ENCODE assay signal across 18 cellular contexts in the genomic region with DNA sequence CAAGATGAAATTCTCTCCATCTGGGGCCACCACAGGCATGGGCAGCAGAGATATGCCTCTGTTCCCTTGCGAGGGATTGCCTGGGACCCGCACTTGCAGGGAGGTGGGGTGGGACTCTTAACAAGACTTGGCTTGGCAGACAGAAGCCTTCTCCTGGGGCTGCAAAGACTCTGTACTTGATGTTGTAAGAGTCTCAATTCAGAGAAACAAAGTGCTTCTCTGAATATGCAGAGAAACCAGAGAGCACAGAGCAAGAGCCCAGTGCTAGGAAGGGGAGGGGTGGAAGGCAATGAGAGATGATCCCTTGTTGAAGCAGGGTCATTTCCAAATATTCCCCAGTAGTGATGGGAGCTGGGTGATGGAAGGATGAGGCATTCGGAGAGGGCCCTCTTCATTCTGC.
DNase-seq lines count a peak whose midpoint lies in the region; ATAC-seq lines count a peak whose summit lies in the region.
"Had no signal": no experiment of that assay in that cellular context is flagged by ENCODE, and none has a peak within 500 bp of the region (broad histone marks: within the 10 kb centered on the region; RNA-seq: fewer than 3 reads in every experiment).

No MANE protein-coding gene starts in this region.

- H3K4me3 Mint-ChIP-seq in T-helper 1 cell treated with Interleukin-12 subunit alpha and Interleukin-12 subunit beta and Interleukin-4 antibody, amounts not matched to agents 30 μg/mL and 1 μg/mL, for 36 hours = peak overlapping the region; percentile 22
- peak overlapping the region; percentile 54 for H3K4me3 Mint-ChIP-seq in memory B cell
- H3K4me3 Mint-ChIP-seq: activated CD8-positive, alpha-beta T cell treated with anti-CD3 and anti-CD28 coated beads for 36 hours; activated T-helper 1 cell treated with anti-CD3 and anti-CD28 coated beads, Interleukin-12 subunit alpha, Interleukin-12 subunit beta, Interleukin-2, Interleukin-4 antibody, amounts not matched to agents 30 ng/mL and 10 ng/mL and 1 ng/mL, durations not matched to agents 14 hours and 24 hours and 36 hours had no signal

- H3K4me1 ChIP-seq in adipocyte (ENCODE audit: control insufficient read depth, insufficient read depth, low read length) = peaks cover 35% of the 10 kb centered on the region
- peaks cover 11 to 64% (median 48%) of the 10 kb centered on the region in 5 donors for H3K4me1 ChIP-seq in subcutaneous abdominal adipose tissue (ENCODE audit: control insufficient read depth in 5 of 5, insufficient read depth in 5 of 5, low read length in 5 of 5)

- no peak overlapping the region for H3K27ac ChIP-seq in subcutaneous abdominal adipose tissue (ENCODE audit: low read depth, low read length)
- H3K27ac ChIP-seq: 22Rv1, C4-2B, gastrocnemius medialis, thoracic aorta had no signal

- H3K9me3 ChIP-seq in adipocyte (ENCODE audit: control insufficient read depth, low read length) (peaks cover 6% of the 10 kb centered on the region), subcutaneous abdominal adipose tissue (ENCODE audit: control insufficient read depth in 5 of 5, low read length in 5 of 5) (peaks cover 0 to 7% (median 0%) of the 10 kb centered on the region in 5 donors)
- H3K9me3 ChIP-seq: gastrocnemius medialis, thoracic aorta had no signal

- H3K4me3 ChIP-seq in adipocyte (ENCODE audit: low read length) (no peak overlapping the region), subcutaneous abdominal adipose tissue (ENCODE audit: low read depth in 1 of 5, low read length in 5 of 5) (peak overlapping the region in 4 of 5 donors; percentile 0 to 31 (median 16))
- H3K4me3 ChIP-seq: thoracic aorta had no signal

- no peak overlapping the region for H3K9ac ChIP-seq in adipocyte (ENCODE audit: low read length)
- no peak overlapping the region for H3K9ac ChIP-seq in subcutaneous abdominal adipose tissue (ENCODE audit: low read length in 5 of 5)

- H3K27me3 ChIP-seq in adipocyte (replicated peaks; ENCODE audit: control insufficient read depth, insufficient read depth, low read length) (peaks cover 62% of the 10 kb centered on the region), subcutaneous abdominal adipose tissue (ENCODE audit: control insufficient read depth in 5 of 5, insufficient read depth in 4 of 5, low read length in 5 of 5) (peaks cover 0 to 2% (median 0%) of the 10 kb centered on the region in 5 donors)

- peaks cover 9% of the 10 kb centered on the region for H3K4me1 Mint-ChIP-seq in T-helper 1 cell treated with Interleukin-12 subunit alpha and Interleukin-12 subunit beta and Interleukin-4 antibody, amounts not matched to agents 30 μg/mL and 1 μg/mL, for 36 hours (ENCODE audit: low read depth)
- peaks cover 9% of the 10 kb centered on the region for H3K4me1 Mint-ChIP-seq in memory B cell

- DNase-seq in T-helper 1 cell (no peak), adipocyte (ENCODE audit: low read depth) (peak; percentile 47), memory B cell (ENCODE audit: low spot score in 2 of 2) (no peak), posterior cingulate gyrus (no peak), 8988T (no peak)
- no peak for DNase-seq in stimulated activated CD4-positive, alpha-beta T cell treated with anti-CD3 and anti-CD28 coated beads, Interleukin-4, amount 100 ng/mL, for 1 hour
- DNase-seq: activated CD8-positive, alpha-beta T cell treated with anti-CD3 and anti-CD28 coated beads for 36 hours; gastrocnemius medialis; NCI-H2081; NCI-H69; occipital lobe; stimulated activated CD4-positive, alpha-beta T cell treated with anti-CD3 and anti-CD28 coated beads, Interleukin-4, amount 100 ng/mL, for 24 hours had no signal

- H3K27me3 Mint-ChIP-seq in T-helper 1 cell treated with Interleukin-12 subunit alpha and Interleukin-12 subunit beta and Interleukin-4 antibody, amounts not matched to agents 30 μg/mL and 1 μg/mL, for 36 hours (ENCODE audit: low read depth) = peaks cover 72% of the 10 kb centered on the region
- H3K27me3 Mint-ChIP-seq in memory B cell = peaks cover 24% of the 10 kb centered on the region

- H3K36me3 ChIP-seq in adipocyte (ENCODE audit: control insufficient read depth, insufficient read depth, low read length, severe bottlenecking) = no peaks in the 10 kb centered on the region
- H3K36me3 ChIP-seq in subcutaneous abdominal adipose tissue (ENCODE audit: control insufficient read depth in 5 of 5, insufficient read depth in 5 of 5, low read length in 5 of 5) = no peaks in the 10 kb centered on the region
- H3K36me3 ChIP-seq: gastrocnemius medialis, thoracic aorta had no signal

- H3K36me3 Mint-ChIP-seq in T-helper 1 cell treated with Interleukin-12 subunit alpha and Interleukin-12 subunit beta and Interleukin-4 antibody, amounts not matched to agents 30 μg/mL and 1 μg/mL, for 36 hours (ENCODE audit: low read depth) = no peaks in the 10 kb centered on the region
- H3K36me3 Mint-ChIP-seq in memory B cell = no peaks in the 10 kb centered on the region

- no peak for ATAC-seq in memory B cell (ENCODE audit: low read depth)
- ATAC-seq: activated CD8-positive, alpha-beta T cell treated with anti-CD3 and anti-CD28 coated beads for 36 hours; gastrocnemius medialis had no signal

- H3K9me3 Mint-ChIP-seq in T-helper 1 cell treated with Interleukin-12 subunit alpha and Interleukin-12 subunit beta and Interleukin-4 antibody, amounts not matched to agents 30 μg/mL and 1 μg/mL, for 36 hours = no peaks in the 10 kb centered on the region
- H3K9me3 Mint-ChIP-seq in memory B cell = no peaks in the 10 kb centered on the region
- H3K9me3 Mint-ChIP-seq: activated CD8-positive, alpha-beta T cell treated with anti-CD3 and anti-CD28 coated beads for 36 hours; activated T-helper 1 cell treated with anti-CD3 and anti-CD28 coated beads, Interleukin-12 subunit alpha, Interleukin-12 subunit beta, Interleukin-2, Interleukin-4 antibody, amounts not matched to agents 30 ng/mL and 10 ng/mL and 1 ng/mL, durations not matched to agents 14 hours and 24 hours and 36 hours had no signal

- intact Hi-C loops in posterior cingulate gyrus (cut with DNase I) = no loop called here

- H3K27ac Mint-ChIP-seq in T-helper 1 cell treated with Interleukin-12 subunit alpha and Interleukin-12 subunit beta and Interleukin-4 antibody, amounts not matched to agents 30 μg/mL and 1 μg/mL, for 36 hours = no peak overlapping the region
- H3K27ac Mint-ChIP-seq in memory B cell = no peak overlapping the region
- H3K27ac Mint-ChIP-seq: activated CD8-positive, alpha-beta T cell treated with anti-CD3 and anti-CD28 coated beads for 36 hours; activated T-helper 1 cell treated with anti-CD3 and anti-CD28 coated beads, Interleukin-12 subunit alpha, Interleukin-12 subunit beta, Interleukin-2, Interleukin-4 antibody, amounts not matched to agents 30 ng/mL and 10 ng/mL and 1 ng/mL, durations not matched to agents 14 hours and 24 hours and 36 hours had no signal
